ENCODE assay signal across 8 cellular contexts in genomic region chr7:66629659-66630058, GRCh38. TPM values are rescaled to one million over a fixed set of nuclear protein-coding genes. Genes with fewer than 3 reads are reported as not detected.
DNase-seq lines count a peak whose midpoint lies in the region; ATAC-seq and TF ChIP-seq lines count a peak whose summit lies in the region.

No MANE protein-coding gene starts in this region.

- DNase-seq in A172 (ENCODE audit: low spot score) (peak; percentile 22), choroid plexus epithelial cell (ENCODE audit: low read depth) (no peak), HUDEP-2 (lab: John Stamatoyannopoulos, UW; ENCODE audit: unreplicated experiment in 76 of 76) (no peak)
- peak in 1 of 10 donors; percentile 9 for DNase-seq in naive thymus-derived CD8-positive, alpha-beta T cell

- no peaks in the 10 kb centered on the region for H3K27me3 Mint-ChIP-seq in IgD-negative memory B cell
- H3K27me3 Mint-ChIP-seq in naive thymus-derived CD8-positive, alpha-beta T cell, result no peaks in the 10 kb centered on the region

- H3K27ac Mint-ChIP-seq in IgD-negative memory B cell, result peak overlapping the region; percentile 74 to 89 (median 80)
- H3K27ac Mint-ChIP-seq in naive thymus-derived CD8-positive, alpha-beta T cell, result peak overlapping the region; percentile 10 to 88 (median 74)

- no peaks in the 10 kb centered on the region for H3K9me3 Mint-ChIP-seq in IgD-negative memory B cell
- H3K9me3 Mint-ChIP-seq in naive thymus-derived CD8-positive, alpha-beta T cell, result no peaks in the 10 kb centered on the region

- ATAC-seq in naive thymus-derived CD8-positive, alpha-beta T cell, result no peak
- no peak for ATAC-seq in GM18907 (IDR thresholded peaks at IDR 0.05; ENCODE audit: unreplicated experiment)
- ATAC-seq in HG03460 (IDR thresholded peaks at IDR 0.05; ENCODE audit: unreplicated experiment), result no peak
- ATAC-seq in GM21529 (IDR thresholded peaks at IDR 0.05; ENCODE audit: unreplicated experiment), result no peak

- POLR2A ChIA-PET in naive thymus-derived CD8-positive, alpha-beta T cell (lab: Charles Lee), result interaction anchor here (0.6 to 3.1 kb wide), 4 partner anchors 23 to 61 kb away, joined by 3 to 20 read pairs (median 3); no protein-coding TSS in a partner anchor

- no peak for TF ChIP-seq CTCF in choroid plexus epithelial cell (conservative IDR thresholded peaks at IDR 0.05; ENCODE audit: low read depth, low read length)

- H3K36me3 Mint-ChIP-seq in IgD-negative memory B cell, result peaks cover 2% of the 10 kb centered on the region
- H3K36me3 Mint-ChIP-seq in naive thymus-derived CD8-positive, alpha-beta T cell, result peaks cover 0 to 26% (median 0%) of the 10 kb centered on the region in 3 donors

- peak overlapping the region; percentile 82 for H3K4me3 ChIP-seq in choroid plexus epithelial cell (ENCODE audit: low read depth, low read length)

- H3K4me3 Mint-ChIP-seq in IgD-negative memory B cell, result peak overlapping the region; percentile 72 to 94 (median 83)
- H3K4me3 Mint-ChIP-seq in naive thymus-derived CD8-positive, alpha-beta T cell, result peak overlapping the region; percentile 68 to 89 (median 76)

- peaks cover 32 to 46% (median 44%) of the 10 kb centered on the region in 3 donors for H3K4me1 Mint-ChIP-seq in IgD-negative memory B cell
- peaks cover 26 to 57% (median 52%) of the 10 kb centered on the region in 4 donors for H3K4me1 Mint-ChIP-seq in naive thymus-derived CD8-positive, alpha-beta T cell

RNA-seq across cellular contexts. Expression of gene KCTD7, which starts 1.0 kb away (rescaled TPM):
- total RNA-seq in A172 (2014; rRNA removed; shearing (Covaris generic)), result 14.9 and 18.1 TPM in 2 replicates
- polyA plus RNA-seq in IgD-negative memory B cell, result 15.7 TPM
- 10 to 100 TPM; 35.8 to 37.0 TPM for total RNA-seq in naive thymus-derived CD8-positive, alpha-beta T cell
- 10 to 100 TPM; 11.0 to 14.5 (median 11.9) TPM for polyA plus RNA-seq in naive thymus-derived CD8-positive, alpha-beta T cell
